In genomic region chr1:12532405-12533315, GRCh38 we compare ENCODE assay signal across 22 cellular contexts.
DNase-seq lines count a peak whose midpoint lies in the region; ATAC-seq and TF ChIP-seq lines count a peak whose summit lies in the region.
"Had no signal": no experiment of that assay in that cellular context is flagged by ENCODE, and none has a peak within 500 bp of the region (broad histone marks: within the 10 kb centered on the region; RNA-seq: fewer than 3 reads in every experiment).

No MANE protein-coding gene starts in this region.

- no peak overlapping the region for H3K4me3 Mint-ChIP-seq in progenitor cell of endocrine pancreas (ENCODE audit: low read depth)
- H3K4me3 Mint-ChIP-seq in natural killer cell treated with Interleukin-12 subunit alpha and Interleukin-12 subunit beta and Interleukin-15 and Interleukin-18, amount 100 ng/mL, for 72 hours: no peak overlapping the region
- H3K4me3 Mint-ChIP-seq: CD8-positive, alpha-beta memory T cell; H9 had no signal

- ATAC-seq in left ventricle myocardium superior (no peak), lower lobe of right lung (no peak)
- ATAC-seq in natural killer cell treated with Interleukin-12 subunit alpha and Interleukin-12 subunit beta and Interleukin-15 and Interleukin-18, amount 100 ng/mL, for 72 hours: no peak

- H3K4me1 ChIP-seq in lower lobe of right lung: peaks cover 32% of the 10 kb centered on the region

- TF ChIP-seq CTCF in lower lobe of right lung (IDR thresholded peaks at IDR 0.05) (no peak), progenitor cell of endocrine pancreas (IDR thresholded peaks at IDR 0.05; ENCODE audit: unreplicated experiment) (no peak)

- H3K4me3 ChIP-seq in lower lobe of right lung: no peak overlapping the region
- H3K4me3 ChIP-seq: GM23248, PC-9, SK-N-MC had no signal

- H3K9me3 Mint-ChIP-seq in progenitor cell of endocrine pancreas (ENCODE audit: low read depth): peaks cover 3% of the 10 kb centered on the region
- peaks cover 4% of the 10 kb centered on the region for H3K9me3 Mint-ChIP-seq in natural killer cell treated with Interleukin-12 subunit alpha and Interleukin-12 subunit beta and Interleukin-15 and Interleukin-18, amount 100 ng/mL, for 72 hours
- H3K9me3 Mint-ChIP-seq: H9 had no signal

- DNase-seq in cardiac septum (ENCODE audit: low spot score) (peak; percentile 63), left ventricle myocardium superior (no peak), lower lobe of right lung (peak; percentile 30), progenitor cell of endocrine pancreas (ENCODE audit: low spot score, unreplicated experiment) (no peak), inferior parietal cortex (ENCODE audit: extremely low spot score) (no peak), HUDEP-2 (lab: John Stamatoyannopoulos, UW; ENCODE audit: unreplicated experiment in 76 of 76) (no peak)
- no peak for DNase-seq in natural killer cell treated with Interleukin-12 subunit alpha and Interleukin-12 subunit beta and Interleukin-15 and Interleukin-18, amount 100 ng/mL, for 72 hours (ENCODE audit: low spot score)
- DNase-seq: Calu3; CD8-positive, alpha-beta memory T cell; DMS153; GM23248; H9; Kasumi-1; NCI-H1417; NCI-H1694 treated with DMSO at 0.1 percent for 48 hours; NCI-H446 treated with DMSO at 0.1 percent for 48 hours; NCI-H69; PC-9; SHP77 treated with DMSO at 0.1 percent for 48 hours had no signal

- peaks cover 4% of the 10 kb centered on the region for H3K9me3 ChIP-seq in lower lobe of right lung

- H3K27me3 ChIP-seq in lower lobe of right lung (ENCODE audit: low read depth): no peaks in the 10 kb centered on the region

- no peaks in the 10 kb centered on the region for H3K36me3 Mint-ChIP-seq in progenitor cell of endocrine pancreas (ENCODE audit: insufficient read depth)
- peaks cover 21% of the 10 kb centered on the region for H3K36me3 Mint-ChIP-seq in natural killer cell treated with Interleukin-12 subunit alpha and Interleukin-12 subunit beta and Interleukin-15 and Interleukin-18, amount 100 ng/mL, for 72 hours

- peak overlapping the region; percentile 46 for H3K27ac Mint-ChIP-seq in progenitor cell of endocrine pancreas
- peak overlapping the region in 1 of 2 donors; percentile 63 for H3K27ac Mint-ChIP-seq in natural killer cell treated with Interleukin-12 subunit alpha and Interleukin-12 subunit beta and Interleukin-15 and Interleukin-18, amount 100 ng/mL, for 72 hours
- H3K27ac Mint-ChIP-seq: H9 had no signal

- H3K27me3 Mint-ChIP-seq in progenitor cell of endocrine pancreas: no peaks in the 10 kb centered on the region
- no peaks in the 10 kb centered on the region for H3K27me3 Mint-ChIP-seq in natural killer cell treated with Interleukin-12 subunit alpha and Interleukin-12 subunit beta and Interleukin-15 and Interleukin-18, amount 100 ng/mL, for 72 hours

- intact Hi-C loops in cardiac septum (cut with DNase I) (no loop called here), left ventricle myocardium superior (cut with micrococcal nuclease) (no loop called here), lower lobe of right lung (cut with DNase I) (no loop called here)

- H3K36me3 ChIP-seq in lower lobe of right lung: no peaks in the 10 kb centered on the region

- H3K27ac ChIP-seq in lower lobe of right lung: no peak overlapping the region
- H3K27ac ChIP-seq: C4-2B, GM23248, PC-9, RWPE1, SK-N-MC had no signal

- H3K4me1 Mint-ChIP-seq in progenitor cell of endocrine pancreas (ENCODE audit: low read depth): peaks cover 43% of the 10 kb centered on the region
- H3K4me1 Mint-ChIP-seq in natural killer cell treated with Interleukin-12 subunit alpha and Interleukin-12 subunit beta and Interleukin-15 and Interleukin-18, amount 100 ng/mL, for 72 hours (ENCODE audit: low read depth in 2 of 2): peaks cover 5 to 6% of the 10 kb centered on the region in 2 donors

Comparison
In these comparisons a context has a peak if more than half of its experiments do, and no peak if none do; other contexts are left out.
1. DNase-seq: peak in cardiac septum (single experiment) and lower lobe of right lung (single experiment); none in left ventricle myocardium superior (single experiment), progenitor cell of endocrine pancreas (single experiment), inferior parietal cortex (single experiment), natural killer cell treated with Interleukin-12 subunit alpha and Interleukin-12 subunit beta and Interleukin-15 and Interleukin-18, amount 100 ng/mL, for 72 hours (single experiment) and HUDEP-2 (0 of 76).